18 cellular contexts compared by ENCODE assay signal in genomic region chr14:20280265-20280664, GRCh38. TPM values are rescaled to one million over a fixed set of nuclear protein-coding genes. Genes with fewer than 3 reads are reported as not detected.
A peak's percentile ranks its signal among the peaks of the same experiment; 100 is the strongest.
DNase-seq lines count a peak whose midpoint lies in the region; ATAC-seq and TF ChIP-seq lines count a peak whose summit lies in the region.
"Not testable (repeated sequence)": the region's sequence is repeated elsewhere in the genome, so short reads cannot be mapped to it uniquely, and the experiment has no call there.
"Had no signal": no experiment of that assay in that cellular context is flagged by ENCODE, and none has a peak within 500 bp of the region (broad histone marks: within the 10 kb centered on the region; RNA-seq: fewer than 3 reads in every experiment).

No MANE protein-coding gene starts in this region.

- not testable (repeated sequence) for BruUV-seq in Caco-2 (replicated peaks; lab: Mats Ljungman, UMichigan)

- TF ChIP-seq CTCF in Caco-2 (IDR thresholded peaks at IDR 0.05; ENCODE audit: insufficient read depth in 1 of 2, low read depth in 1 of 2, low read length in 1 of 2, severe bottlenecking in 1 of 2, unreplicated experiment in 1 of 2) = not testable (repeated sequence)

- peak overlapping the region; percentile 44 to 61 (median 54) for H3K4me3 Mint-ChIP-seq in CD4-positive, CD25-positive, alpha-beta regulatory T cell
- not testable (repeated sequence) for H3K4me3 Mint-ChIP-seq in Caco-2 (ENCODE audit: unreplicated experiment); activated CD4-positive, alpha-beta T cell treated with anti-CD3 and anti-CD28 coated beads, Interleukin-2, amount 10 ng/mL, durations not matched to agents 24 days and 14 days; activated CD8-positive, alpha-beta memory T cell treated with anti-CD3 and anti-CD28 coated beads, Interleukin-2, amount 10 ng/mL, durations not matched to agents 7 days and 5 days
- H3K4me3 Mint-ChIP-seq in naive thymus-derived CD4-positive, alpha-beta T cell = peak overlapping the region in 7 of 10 donors; percentile 9 to 61 (median 22)

- POLR2A ChIA-PET in Caco-2 (lab: Charles Lee); naive thymus-derived CD4-positive, alpha-beta T cell (lab: Charles Lee): not testable (repeated sequence)

- H3K4me1 Mint-ChIP-seq in CD4-positive, CD25-positive, alpha-beta regulatory T cell = peaks cover 17 to 43% (median 27%) of the 10 kb centered on the region in 4 donors
- H3K4me1 Mint-ChIP-seq in Caco-2 (ENCODE audit: low read depth, unreplicated experiment); activated CD4-positive, alpha-beta T cell treated with anti-CD3 and anti-CD28 coated beads, Interleukin-2, amount 10 ng/mL, durations not matched to agents 24 days and 14 days: not testable (repeated sequence)
- H3K4me1 Mint-ChIP-seq in activated CD8-positive, alpha-beta memory T cell treated with anti-CD3 and anti-CD28 coated beads, Interleukin-2, amount 10 ng/mL, durations not matched to agents 7 days and 5 days = peaks cover 12% of the 10 kb centered on the region
- H3K4me1 Mint-ChIP-seq in naive thymus-derived CD4-positive, alpha-beta T cell = peaks cover 14 to 41% (median 28%) of the 10 kb centered on the region in 7 donors

- DNase-seq in CD4-positive, CD25-positive, alpha-beta regulatory T cell = peak in 2 of 3 donors; percentile 41 to 67
- peak; percentile 27 to 44 for DNase-seq in Caco-2
- peak; percentile 55 for DNase-seq in HT-29 (ENCODE audit: low spot score)
- DNase-seq in SHP77 (lab: John Stamatoyannopoulos, UW) = peak; percentile 46 to 65
- DNase-seq in activated CD4-positive, alpha-beta T cell treated with anti-CD3 and anti-CD28 coated beads, Interleukin-2, amount 10 ng/mL, durations not matched to agents 24 days and 14 days = peak; percentile 59
- not testable (repeated sequence) for DNase-seq in activated CD8-positive, alpha-beta memory T cell treated with anti-CD3 and anti-CD28 coated beads, Interleukin-2, amount 10 ng/mL, durations not matched to agents 7 days and 5 days
- DNase-seq in central memory CD4-positive, alpha-beta T cell = peak; percentile 7
- peak in 6 of 9 donors; percentile 1 to 28 (median 10) for DNase-seq in naive thymus-derived CD4-positive, alpha-beta T cell

- H3K9me3 Mint-ChIP-seq in CD4-positive, CD25-positive, alpha-beta regulatory T cell = peaks cover 2 to 20% (median 10%) of the 10 kb centered on the region in 7 donors
- H3K9me3 Mint-ChIP-seq in Caco-2 (ENCODE audit: unreplicated experiment) = peaks cover 28% of the 10 kb centered on the region
- H3K9me3 Mint-ChIP-seq in activated CD4-positive, alpha-beta T cell treated with anti-CD3 and anti-CD28 coated beads, Interleukin-2, amount 10 ng/mL, durations not matched to agents 24 days and 14 days; activated CD8-positive, alpha-beta memory T cell treated with anti-CD3 and anti-CD28 coated beads, Interleukin-2, amount 10 ng/mL, durations not matched to agents 7 days and 5 days (ENCODE audit: low read depth): not testable (repeated sequence)
- peaks cover 0 to 31% (median 11%) of the 10 kb centered on the region in 11 donors for H3K9me3 Mint-ChIP-seq in naive thymus-derived CD4-positive, alpha-beta T cell

- peaks cover 18% of the 10 kb centered on the region for H3K4me1 ChIP-seq in CD4-positive, CD25-positive, alpha-beta regulatory T cell (ENCODE audit: control insufficient read depth, insufficient read depth, low read length, poor library complexity, severe bottlenecking)
- not testable (repeated sequence) for H3K4me1 ChIP-seq in Caco-2
- peaks cover 0 to 18% of the 10 kb centered on the region in 2 donors for H3K4me1 ChIP-seq in naive thymus-derived CD4-positive, alpha-beta T cell (ENCODE audit: control insufficient read depth in 2 of 2, insufficient read depth in 2 of 2, low read length in 2 of 2)

- H3K9me3 ChIP-seq in CD4-positive, CD25-positive, alpha-beta regulatory T cell (ENCODE audit: control insufficient read depth in 2 of 2, low read length in 2 of 2); Caco-2; naive thymus-derived CD4-positive, alpha-beta T cell (ENCODE audit: control insufficient read depth in 2 of 3, low read length in 3 of 3): not testable (repeated sequence)

- H3K27ac Mint-ChIP-seq in CD4-positive, CD25-positive, alpha-beta regulatory T cell = peak overlapping the region; percentile 1 to 84 (median 82)
- not testable (repeated sequence) for H3K27ac Mint-ChIP-seq in Caco-2 (ENCODE audit: unreplicated experiment); activated CD4-positive, alpha-beta T cell treated with anti-CD3 and anti-CD28 coated beads, Interleukin-2, amount 10 ng/mL, durations not matched to agents 24 days and 14 days
- H3K27ac Mint-ChIP-seq in activated CD8-positive, alpha-beta memory T cell treated with anti-CD3 and anti-CD28 coated beads, Interleukin-2, amount 10 ng/mL, durations not matched to agents 7 days and 5 days = peak overlapping the region; percentile 0
- H3K27ac Mint-ChIP-seq in naive thymus-derived CD4-positive, alpha-beta T cell = peak overlapping the region in 6 of 9 donors; percentile 24 to 86 (median 50)

- intact Hi-C loops in Caco-2 (cut with micrococcal nuclease; ENCODE audit: unreplicated experiment); activated CD4-positive, alpha-beta T cell treated with anti-CD3 and anti-CD28 coated beads, Interleukin-2, amount 10 ng/mL, durations not matched to agents 24 days and 14 days (cut with micrococcal nuclease); naive thymus-derived CD4-positive, alpha-beta T cell (cut with micrococcal nuclease): not testable (repeated sequence)

- CTCF ChIA-PET in Caco-2 (lab: Charles Lee); activated CD8-positive, alpha-beta memory T cell treated with anti-CD3 and anti-CD28 coated beads, Interleukin-2, amount 10 ng/mL, durations not matched to agents 7 days and 5 days (lab: Charles Lee); naive thymus-derived CD4-positive, alpha-beta T cell (lab: Charles Lee): not testable (repeated sequence)

- not testable (repeated sequence) for ATAC-seq in CD4-positive, CD25-positive, alpha-beta regulatory T cell (ENCODE audit: low read depth in 2 of 2); activated CD8-positive, alpha-beta memory T cell treated with anti-CD3 and anti-CD28 coated beads, Interleukin-2, amount 10 ng/mL, durations not matched to agents 7 days and 5 days; naive thymus-derived CD4-positive, alpha-beta T cell

- not testable (repeated sequence) for H3K27me3 ChIP-seq in CD4-positive, CD25-positive, alpha-beta regulatory T cell (ENCODE audit: control insufficient read depth, insufficient read depth, low read length); Caco-2 (replicated peaks; ENCODE audit: control insufficient read depth, insufficient read depth, low read length); naive thymus-derived CD4-positive, alpha-beta T cell (ENCODE audit: control insufficient read depth in 2 of 2, insufficient read depth in 2 of 2, low read length in 2 of 2)

- H3K27me3 Mint-ChIP-seq in CD4-positive, CD25-positive, alpha-beta regulatory T cell; Caco-2 (ENCODE audit: insufficient read depth, unreplicated experiment); activated CD4-positive, alpha-beta T cell treated with anti-CD3 and anti-CD28 coated beads, Interleukin-2, amount 10 ng/mL, durations not matched to agents 24 days and 14 days; activated CD8-positive, alpha-beta memory T cell treated with anti-CD3 and anti-CD28 coated beads, Interleukin-2, amount 10 ng/mL, durations not matched to agents 7 days and 5 days; naive thymus-derived CD4-positive, alpha-beta T cell: not testable (repeated sequence)

- not testable (repeated sequence) for H3K36me3 ChIP-seq in CD4-positive, CD25-positive, alpha-beta regulatory T cell (ENCODE audit: control insufficient read depth, insufficient read depth, low read length); Caco-2 (ENCODE audit: control insufficient read depth, insufficient read depth, low read length); naive thymus-derived CD4-positive, alpha-beta T cell (ENCODE audit: control insufficient read depth in 2 of 3, insufficient read depth in 3 of 3, low read length in 3 of 3)

- not testable (repeated sequence) for H3K27ac ChIP-seq in CD4-positive, CD25-positive, alpha-beta regulatory T cell (ENCODE audit: insufficient read depth, low read length, poor library complexity, severe bottlenecking); naive thymus-derived CD4-positive, alpha-beta T cell (ENCODE audit: low read depth, low read length)

- peaks cover 60% of the 10 kb centered on the region for H3K36me3 Mint-ChIP-seq in CD4-positive, CD25-positive, alpha-beta regulatory T cell
- H3K36me3 Mint-ChIP-seq in Caco-2 (ENCODE audit: insufficient read depth, unreplicated experiment) = peaks cover 19% of the 10 kb centered on the region
- H3K36me3 Mint-ChIP-seq in activated CD4-positive, alpha-beta T cell treated with anti-CD3 and anti-CD28 coated beads, Interleukin-2, amount 10 ng/mL, durations not matched to agents 24 days and 14 days (ENCODE audit: low read depth) = peaks cover 56% of the 10 kb centered on the region
- H3K36me3 Mint-ChIP-seq in activated CD8-positive, alpha-beta memory T cell treated with anti-CD3 and anti-CD28 coated beads, Interleukin-2, amount 10 ng/mL, durations not matched to agents 7 days and 5 days = peaks cover 59% of the 10 kb centered on the region
- H3K36me3 Mint-ChIP-seq in naive thymus-derived CD4-positive, alpha-beta T cell = peaks cover 30 to 73% (median 65%) of the 10 kb centered on the region in 5 donors

- H3K4me3 ChIP-seq in CD4-positive, CD25-positive, alpha-beta regulatory T cell (ENCODE audit: low read depth, low read length); Caco-2 (ENCODE audit: low read depth, low read length); naive thymus-derived CD4-positive, alpha-beta T cell (ENCODE audit: low read length): not testable (repeated sequence)

RNA-seq across cellular contexts. Expression of gene TTC5, which starts 25.5 kb away (rescaled TPM):
- 18.9 TPM for total RNA-seq in CD4-positive, CD25-positive, alpha-beta regulatory T cell
- 10 to 100 TPM; 17.0 to 24.1 (median 19.0) TPM for polyA plus RNA-seq in CD4-positive, CD25-positive, alpha-beta regulatory T cell
- 20.6 and 27.2 TPM in 2 replicates for total RNA-seq in Caco-2 (2022)
- 3.7 and 5.3 TPM in 2 replicates for total RNA-seq in HT-29 (2014; rRNA removed; shearing (Covaris generic))
- 36.2 and 39.7 TPM in 2 replicates for total RNA-seq in activated CD4-positive, alpha-beta T cell treated with anti-CD3 and anti-CD28 coated beads, Interleukin-2, amount 10 ng/mL, durations not matched to agents 24 days and 14 days
- 10 to 100 TPM; 22.4 to 24.4 TPM for total RNA-seq in activated CD8-positive, alpha-beta memory T cell treated with anti-CD3 and anti-CD28 coated beads, Interleukin-2, amount 10 ng/mL, durations not matched to agents 7 days and 5 days
- total RNA-seq in naive thymus-derived CD4-positive, alpha-beta T cell = 10 to 100 TPM; 16.4 to 30.1 (median 20.3) TPM
- 10 to 100 TPM; 20.8 to 21.3 TPM for polyA plus RNA-seq in naive thymus-derived CD4-positive, alpha-beta T cell

RNA-seq across cellular contexts. Expression of gene OR11H4, which starts 41.2 kb away (rescaled TPM):
- not detected for total RNA-seq in CD4-positive, CD25-positive, alpha-beta regulatory T cell
- polyA plus RNA-seq in CD4-positive, CD25-positive, alpha-beta regulatory T cell = not detected
- not detected in 2 replicates for total RNA-seq in Caco-2 (2022)
- not detected in 2 replicates for total RNA-seq in HT-29 (2014; rRNA removed; shearing (Covaris generic))
- not detected in 2 replicates for total RNA-seq in activated CD4-positive, alpha-beta T cell treated with anti-CD3 and anti-CD28 coated beads, Interleukin-2, amount 10 ng/mL, durations not matched to agents 24 days and 14 days
- total RNA-seq in activated CD8-positive, alpha-beta memory T cell treated with anti-CD3 and anti-CD28 coated beads, Interleukin-2, amount 10 ng/mL, durations not matched to agents 7 days and 5 days = not detected
- total RNA-seq in naive thymus-derived CD4-positive, alpha-beta T cell = not detected
- polyA plus RNA-seq in naive thymus-derived CD4-positive, alpha-beta T cell = not detected
- total RNA-seq: A172, GM12878, GM23248, H9, HT1080, PC-9, Right ventricle myocardium inferior, RPMI7951, SK-MEL-5 had no signal
- polyA plus RNA-seq: BJ, GM12878, GM23248 had no signal

RNA-seq across cellular contexts. Expression of gene OR11H7, which starts 51.5 kb away (rescaled TPM):
- total RNA-seq in CD4-positive, CD25-positive, alpha-beta regulatory T cell = not detected
- not detected for polyA plus RNA-seq in CD4-positive, CD25-positive, alpha-beta regulatory T cell
- not detected in 2 replicates for total RNA-seq in Caco-2 (2022)
- not detected in 2 replicates for total RNA-seq in HT-29 (2014; rRNA removed; shearing (Covaris generic))
- total RNA-seq in activated CD4-positive, alpha-beta T cell treated with anti-CD3 and anti-CD28 coated beads, Interleukin-2, amount 10 ng/mL, durations not matched to agents 24 days and 14 days = not detected in 2 replicates
- total RNA-seq in activated CD8-positive, alpha-beta memory T cell treated with anti-CD3 and anti-CD28 coated beads, Interleukin-2, amount 10 ng/mL, durations not matched to agents 7 days and 5 days = not detected
- total RNA-seq in naive thymus-derived CD4-positive, alpha-beta T cell = not detected
- not detected for polyA plus RNA-seq in naive thymus-derived CD4-positive, alpha-beta T cell
- total RNA-seq: A172, GM12878, GM23248, H9, HT1080, PC-9, Right ventricle myocardium inferior, RPMI7951, SK-MEL-5 had no signal
- polyA plus RNA-seq: BJ, GM23248 had no signal

RNA-seq across cellular contexts. Expression of gene CCNB1IP1, which starts 52.8 kb away (rescaled TPM):
- 21.2 TPM for total RNA-seq in CD4-positive, CD25-positive, alpha-beta regulatory T cell
- 10 to 100 TPM in 3 of 4 donors, 1 to 10 TPM in 1; 9.7 to 21.1 (median 14.4) TPM for polyA plus RNA-seq in CD4-positive, CD25-positive, alpha-beta regulatory T cell
- total RNA-seq in Caco-2 (2022) = 111 and 118 TPM in 2 replicates
- 34.0 and 40.2 TPM in 2 replicates for total RNA-seq in HT-29 (2014; rRNA removed; shearing (Covaris generic))
- 60.5 and 61.8 TPM in 2 replicates for total RNA-seq in activated CD4-positive, alpha-beta T cell treated with anti-CD3 and anti-CD28 coated beads, Interleukin-2, amount 10 ng/mL, durations not matched to agents 24 days and 14 days
- 10 to 100 TPM; 39.0 to 39.5 TPM for total RNA-seq in activated CD8-positive, alpha-beta memory T cell treated with anti-CD3 and anti-CD28 coated beads, Interleukin-2, amount 10 ng/mL, durations not matched to agents 7 days and 5 days
- 10 to 100 TPM; 19.1 to 29.8 (median 28.7) TPM for total RNA-seq in naive thymus-derived CD4-positive, alpha-beta T cell
- 10 to 100 TPM; 14.8 to 21.4 TPM for polyA plus RNA-seq in naive thymus-derived CD4-positive, alpha-beta T cell

RNA-seq across cellular contexts. Expression of gene OR11H6, which starts 56.8 kb away (rescaled TPM):
- total RNA-seq in CD4-positive, CD25-positive, alpha-beta regulatory T cell = not detected
- not detected for polyA plus RNA-seq in CD4-positive, CD25-positive, alpha-beta regulatory T cell
- not detected in 2 replicates for total RNA-seq in Caco-2 (2022)
- not detected in 2 replicates for total RNA-seq in HT-29 (2014; rRNA removed; shearing (Covaris generic))
- not detected in 2 replicates for total RNA-seq in activated CD4-positive, alpha-beta T cell treated with anti-CD3 and anti-CD28 coated beads, Interleukin-2, amount 10 ng/mL, durations not matched to agents 24 days and 14 days
- not detected for total RNA-seq in activated CD8-positive, alpha-beta memory T cell treated with anti-CD3 and anti-CD28 coated beads, Interleukin-2, amount 10 ng/mL, durations not matched to agents 7 days and 5 days
- total RNA-seq in naive thymus-derived CD4-positive, alpha-beta T cell = not detected
- not detected for polyA plus RNA-seq in naive thymus-derived CD4-positive, alpha-beta T cell
- total RNA-seq: A172, GM12878, GM23248, H9, HT1080, PC-9, Right ventricle myocardium inferior, RPMI7951, SK-MEL-5 had no signal
- polyA plus RNA-seq: BJ, GM12878, GM23248 had no signal
